Comparison of ENCODE assay signal across 11 cellular contexts in the genomic region with DNA sequence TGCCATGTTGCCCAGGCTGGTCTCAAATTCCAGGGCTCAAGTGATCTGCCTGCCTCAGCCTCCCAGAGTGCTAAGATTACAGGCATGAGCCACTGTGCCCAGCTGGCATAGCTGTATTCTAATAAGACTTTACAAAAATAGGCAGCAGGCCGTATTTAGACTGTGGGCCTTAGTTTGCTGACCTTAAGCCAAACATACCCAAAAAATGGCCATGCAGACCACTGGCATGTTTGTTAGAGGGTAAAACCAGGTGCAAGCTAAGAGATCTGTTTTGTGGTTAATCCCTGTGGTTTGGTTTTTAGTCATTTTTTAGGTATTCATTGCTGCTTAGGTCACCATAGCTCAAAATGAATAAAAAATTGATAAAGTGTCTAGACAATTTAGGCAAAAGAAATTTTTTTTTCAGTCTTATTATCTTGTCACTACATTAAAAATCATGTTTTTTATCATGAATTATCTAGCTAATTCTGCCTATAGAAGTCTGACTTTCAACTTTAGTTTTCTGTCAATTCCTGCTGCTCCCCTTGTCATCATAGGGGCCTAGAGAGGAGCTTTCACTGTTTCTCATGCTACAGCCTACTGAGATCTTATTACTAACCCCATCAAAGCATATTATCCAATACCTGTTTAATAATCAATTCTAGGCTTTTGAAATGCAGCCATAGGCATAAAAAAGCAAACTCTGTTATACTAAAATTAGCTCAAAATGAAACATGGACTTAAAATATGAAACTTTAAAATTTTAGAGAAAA. TPM values are rescaled to one million over a fixed set of nuclear protein-coding genes. Genes with fewer than 3 reads are reported as not detected.
DNase-seq lines count a peak whose midpoint lies in the region; ATAC-seq and TF ChIP-seq lines count a peak whose summit lies in the region.
"Had no signal": no experiment of that assay in that cellular context is flagged by ENCODE, and none has a peak within 500 bp of the region (broad histone marks: within the 10 kb centered on the region; RNA-seq: fewer than 3 reads in every experiment).

No MANE protein-coding gene starts in this region.

- WGBS in testis, 2 donors: 92 to 100% methylated on average over 1 of the region's 1 CpG

- H3K27me3 ChIP-seq in testis: no peaks in the 10 kb centered on the region

- no peak for TF ChIP-seq CTCF in testis (IDR thresholded peaks at IDR 0.05)

- no peak overlapping the region for H3K4me3 ChIP-seq in testis
- H3K4me3 ChIP-seq: stomach had no signal

- intact Hi-C loops in testis (cut with DNase I; ENCODE audit: low total_unique reads): no loop called here

- no peak overlapping the region for H3K27ac ChIP-seq in testis
- H3K27ac ChIP-seq: stomach had no signal

- H3K9me3 ChIP-seq in testis: no peaks in the 10 kb centered on the region
- H3K9me3 ChIP-seq: stomach had no signal

- DNase-seq in HS-5 (ENCODE audit: low read depth) (peak; percentile 23), myocyte (ENCODE audit: low read depth) (peak; percentile 95), NCI-H1694 (lab: John Stamatoyannopoulos, UW) (no peak), testis (no peak)
- no peak for DNase-seq in activated naive CD4-positive, alpha-beta T cell treated with Interleukin-2 at 50 U/mL for 16 hours
- DNase-seq: activated CD4-positive, alpha-beta T cell treated with anti-CD3 and anti-CD28 coated beads, Interleukin-2, amount 50 U/mL, for 48 hours; effector memory CD4-positive, alpha-beta T cell; stomach had no signal

- ATAC-seq in GM18907 (IDR thresholded peaks at IDR 0.05; ENCODE audit: unreplicated experiment): peak; percentile 82
- peak; percentile 79 for ATAC-seq in HG02571 (IDR thresholded peaks at IDR 0.05; ENCODE audit: unreplicated experiment)
- ATAC-seq in HG03095 (IDR thresholded peaks at IDR 0.05; ENCODE audit: unreplicated experiment): no peak

- no peaks in the 10 kb centered on the region for H3K4me1 ChIP-seq in testis
- H3K4me1 ChIP-seq: stomach had no signal

- H3K36me3 ChIP-seq in testis (ENCODE audit: low read depth, missing control alignments): no peaks in the 10 kb centered on the region
- H3K36me3 ChIP-seq: stomach had no signal

- no peak for TF ChIP-seq POLR2A in testis (IDR thresholded peaks at IDR 0.05)

RNA-seq across cellular contexts. Expression of gene SPINK2, which starts 7.5 kb away (rescaled TPM):
- total RNA-seq in myocyte: not detected in 2 replicates
- polyA plus RNA-seq in myocyte (2012): not detected
- 100 to 1,000 TPM; 183 to 251 TPM for total RNA-seq in testis
- polyA plus RNA-seq in testis (ENCODE audit: insufficient read depth, low read depth, low replicate concordance): 633 TPM

Comparison
In these comparisons a context has a peak if more than half of its experiments do, and no peak if none do; other contexts are left out.
1. DNase-seq: peak in HS-5 (single experiment) and myocyte (single experiment); none in NCI-H1694 (single experiment), testis (single experiment) and activated naive CD4-positive, alpha-beta T cell treated with Interleukin-2 at 50 U/mL for 16 hours (single experiment).
2. RNA of gene SPINK2, which starts 7.5 kb away (total RNA-seq): 183 to 251 TPM in testis; not detected in myocyte; every median in the first group is over 100 times any median in the second.